In genomic region chr15:31324739-31325431, GRCh38 we compare ENCODE assay signal across 8 cellular contexts. TPM values are rescaled to one million over a fixed set of nuclear protein-coding genes. Genes with fewer than 3 reads are reported as not detected.
DNase-seq lines count a peak whose midpoint lies in the region; ATAC-seq and TF ChIP-seq lines count a peak whose summit lies in the region.

No MANE protein-coding gene starts in this region.

- no peak for TF ChIP-seq CTCF in neural progenitor cell (IDR thresholded peaks at IDR 0.05)

- H2AFZ ChIP-seq in neural progenitor cell (replicated peaks) = no peak overlapping the region

- H3K79me2 ChIP-seq in neural progenitor cell (ENCODE audit: low read depth) = peaks cover 8% of the 10 kb centered on the region

- H3K9ac ChIP-seq in neural progenitor cell = no peak overlapping the region

- intact Hi-C loops in CD4-positive, alpha-beta memory T cell (cut with micrococcal nuclease) = loop anchor here (5.0 to 10.0 kb wide), 2 partner anchors 123 to 330 kb away; partner anchors contain the start of gene MTMR10

- CTCF ChIA-PET in CD4-positive, alpha-beta memory T cell (lab: Charles Lee; ENCODE audit: partially characterized antibody) = interaction anchor here (1.6 to 4.9 kb wide), 9 partner anchors 14 to 169 kb away, joined by 3 to 37 read pairs (median 10); no protein-coding TSS in a partner anchor

- peak overlapping the region; percentile 93 to 99 (median 97) for H3K27ac Mint-ChIP-seq in CD4-positive, alpha-beta memory T cell
- no peak overlapping the region for H3K27ac Mint-ChIP-seq in neural progenitor cell

- ATAC-seq in HG03135 (IDR thresholded peaks at IDR 0.05; ENCODE audit: unreplicated experiment) (no peak), HG02642 (IDR thresholded peaks at IDR 0.05; ENCODE audit: poor library complexity, unreplicated experiment) (no peak)

- H3F3A ChIP-seq in neural progenitor cell (ENCODE audit: low read depth) = peaks cover 15% of the 10 kb centered on the region

- H3K27ac ChIP-seq in CD4-positive, alpha-beta memory T cell (ENCODE audit: low read depth, low read length) = peak overlapping the region; percentile 92
- peak overlapping the region; percentile 92 for H3K27ac ChIP-seq in effector memory CD4-positive, alpha-beta T cell (ENCODE audit: insufficient read depth, low read length, poor library complexity, severe bottlenecking)
- H3K27ac ChIP-seq in neural progenitor cell = no peak overlapping the region

- peak overlapping the region; percentile 89 for H3K4me2 ChIP-seq in neural progenitor cell

- no peaks in the 10 kb centered on the region for H3K9me3 Mint-ChIP-seq in CD4-positive, alpha-beta memory T cell
- peaks cover 7% of the 10 kb centered on the region for H3K9me3 Mint-ChIP-seq in neural progenitor cell

- no peaks in the 10 kb centered on the region for H3K9me3 ChIP-seq in CD4-positive, alpha-beta memory T cell (ENCODE audit: control insufficient read depth in 1 of 2, low read length in 2 of 2)
- no peaks in the 10 kb centered on the region for H3K9me3 ChIP-seq in effector memory CD4-positive, alpha-beta T cell (ENCODE audit: control insufficient read depth, low read length)
- no peaks in the 10 kb centered on the region for H3K9me3 ChIP-seq in neural progenitor cell (ENCODE audit: low read depth)

- peaks cover 3 to 14% of the 10 kb centered on the region in 2 donors for H3K36me3 Mint-ChIP-seq in CD4-positive, alpha-beta memory T cell
- H3K36me3 Mint-ChIP-seq in neural progenitor cell = peaks cover under 1% of the 10 kb centered on the region

- H3K36me3 ChIP-seq in CD4-positive, alpha-beta memory T cell (ENCODE audit: insufficient read depth, low read length) = no peaks in the 10 kb centered on the region
- H3K36me3 ChIP-seq in effector memory CD4-positive, alpha-beta T cell (ENCODE audit: control insufficient read depth, insufficient read depth, low read length) = peaks cover 4% of the 10 kb centered on the region
- H3K36me3 ChIP-seq in neural progenitor cell = no peaks in the 10 kb centered on the region

- H4K20me1 ChIP-seq in neural progenitor cell (ENCODE audit: low read depth) = peaks cover 22% of the 10 kb centered on the region

- no peaks in the 10 kb centered on the region for H3K27me3 Mint-ChIP-seq in CD4-positive, alpha-beta memory T cell
- H3K27me3 Mint-ChIP-seq in neural progenitor cell (ENCODE audit: insufficient read depth, low read depth) = peaks cover 11% of the 10 kb centered on the region

- H3K4me1 ChIP-seq in CD4-positive, alpha-beta memory T cell (ENCODE audit: insufficient read depth, low read length) = peaks cover 30% of the 10 kb centered on the region
- H3K4me1 ChIP-seq in effector memory CD4-positive, alpha-beta T cell (ENCODE audit: control insufficient read depth, insufficient read depth, low read length, poor library complexity, severe bottlenecking) = peaks cover 26% of the 10 kb centered on the region
- H3K4me1 ChIP-seq in neural progenitor cell = peaks cover 11% of the 10 kb centered on the region

- DNase-seq in CD4-positive, alpha-beta memory T cell = no peak
- peak; percentile 35 for DNase-seq in NAMALWA (ENCODE audit: low spot score)
- DNase-seq in effector memory CD4-positive, alpha-beta T cell = no peak
- DNase-seq in neural progenitor cell (ENCODE audit: low spot score) = no peak
- DNase-seq in GOT3 (lab: John Stamatoyannopoulos, UW) = no peak
- no peak for DNase-seq in COLO668 (lab: John Stamatoyannopoulos, UW; ENCODE audit: unreplicated experiment)

- peak overlapping the region; percentile 86 to 93 (median 90) for H3K4me3 Mint-ChIP-seq in CD4-positive, alpha-beta memory T cell
- peak overlapping the region; percentile 86 for H3K4me3 Mint-ChIP-seq in neural progenitor cell

- H3K4me3 ChIP-seq in CD4-positive, alpha-beta memory T cell (ENCODE audit: low read length in 2 of 2) = peak overlapping the region in 1 of 2 donors; percentile 77
- H3K4me3 ChIP-seq in effector memory CD4-positive, alpha-beta T cell (ENCODE audit: insufficient read depth, low read depth, low read length, poor library complexity, severe bottlenecking) = peak overlapping the region; percentile 79
- H3K4me3 ChIP-seq in neural progenitor cell = peak overlapping the region; percentile 76

- H3K4me1 Mint-ChIP-seq in CD4-positive, alpha-beta memory T cell = peaks cover 18 to 35% (median 25%) of the 10 kb centered on the region in 4 donors
- peaks cover 34% of the 10 kb centered on the region for H3K4me1 Mint-ChIP-seq in neural progenitor cell

- no peaks in the 10 kb centered on the region for H3K27me3 ChIP-seq in CD4-positive, alpha-beta memory T cell (ENCODE audit: insufficient read depth, low read length)
- no peaks in the 10 kb centered on the region for H3K27me3 ChIP-seq in effector memory CD4-positive, alpha-beta T cell (replicated peaks; ENCODE audit: control insufficient read depth, insufficient read depth, low read length, poor library complexity, severe bottlenecking)
- peaks cover 49% of the 10 kb centered on the region for H3K27me3 ChIP-seq in neural progenitor cell

- POLR2A ChIA-PET in CD4-positive, alpha-beta memory T cell (lab: Charles Lee; ENCODE audit: partially characterized antibody) = interaction anchor here (0.6 to 9.1 kb wide), 28 partner anchors 9 to 164 kb away, joined by 3 to 528 read pairs (median 10); no protein-coding TSS in a partner anchor

RNA-seq across cellular contexts. Expression of gene KLF13, which starts 1.8 kb away (rescaled TPM):
- total RNA-seq in CD4-positive, alpha-beta memory T cell = 100 to 1,000 TPM; 197 to 202 TPM
- 10 to 100 TPM; 22.0 to 82.2 TPM for polyA plus RNA-seq in CD4-positive, alpha-beta memory T cell
- 11.9 and 25.1 TPM in 2 replicates for total RNA-seq in neural progenitor cell (ENCODE audit: low replicate concordance)
